Comparison of ENCODE assay signal across 8 cellular contexts in the genomic region with DNA sequence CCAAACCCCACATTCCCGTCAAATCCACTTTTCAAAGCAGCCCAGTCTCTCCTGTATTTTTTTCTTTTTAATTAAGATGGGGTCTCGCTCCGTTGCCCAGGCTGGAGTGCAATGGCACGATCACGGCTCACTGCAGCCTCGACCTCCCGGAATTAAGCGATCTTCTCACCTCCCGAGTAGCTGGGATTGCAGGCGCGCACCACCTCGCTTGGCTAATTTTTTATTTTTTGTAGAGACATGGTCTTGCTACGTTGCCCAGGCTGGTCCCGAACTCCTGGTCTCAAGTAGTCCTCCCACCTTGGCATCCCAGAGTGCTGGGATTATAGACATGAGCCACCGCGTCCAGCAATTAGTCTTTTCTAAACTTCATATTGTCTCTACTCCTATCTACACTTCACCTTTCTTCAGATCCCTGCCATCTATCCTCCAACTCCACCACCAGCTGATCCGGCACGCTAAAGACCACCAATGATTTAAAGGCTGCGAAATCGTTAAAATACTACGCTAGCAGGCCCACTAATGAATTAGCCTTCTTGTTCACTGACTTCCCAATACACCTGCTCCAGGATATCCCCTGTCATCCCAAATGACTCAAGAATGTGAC. TPM values are rescaled to one million over a fixed set of nuclear protein-coding genes. Genes with fewer than 3 reads are reported as not detected.
A peak's percentile ranks its signal among the peaks of the same experiment; 100 is the strongest.
DNase-seq lines count a peak whose midpoint lies in the region; ATAC-seq and TF ChIP-seq lines count a peak whose summit lies in the region.

No MANE protein-coding gene starts in this region.

- H3K9me3 Mint-ChIP-seq in CD4-positive, CD25-positive, alpha-beta regulatory T cell: peaks cover 0 to 5% (median 0%) of the 10 kb centered on the region in 7 donors

- peaks cover 20% of the 10 kb centered on the region for H3K36me3 Mint-ChIP-seq in CD4-positive, CD25-positive, alpha-beta regulatory T cell

- H3K36me3 ChIP-seq in CD4-positive, CD25-positive, alpha-beta regulatory T cell (ENCODE audit: control insufficient read depth, insufficient read depth, low read length): peaks cover 40% of the 10 kb centered on the region
- peaks cover 0 to 35% (median 0%) of the 10 kb centered on the region in 3 donors for H3K36me3 ChIP-seq in Peyer's patch
- H3K36me3 ChIP-seq in neuron (ENCODE audit: insufficient read depth, low read length): peaks cover 34% of the 10 kb centered on the region

- H3K4me1 Mint-ChIP-seq in CD4-positive, CD25-positive, alpha-beta regulatory T cell: peaks cover 17 to 41% (median 33%) of the 10 kb centered on the region in 4 donors

- H3K27me3 ChIP-seq in CD4-positive, CD25-positive, alpha-beta regulatory T cell (ENCODE audit: control insufficient read depth, insufficient read depth, low read length): no peaks in the 10 kb centered on the region
- H3K27me3 ChIP-seq in Peyer's patch (no peaks in the 10 kb centered on the region), neuron (ENCODE audit: insufficient read depth, low read length) (no peaks in the 10 kb centered on the region)

- H3K9me3 ChIP-seq in CD4-positive, CD25-positive, alpha-beta regulatory T cell (ENCODE audit: control insufficient read depth in 2 of 2, low read length in 2 of 2): no peaks in the 10 kb centered on the region
- H3K9me3 ChIP-seq in Peyer's patch: no peaks in the 10 kb centered on the region
- H3K9me3 ChIP-seq in neuron (ENCODE audit: low read length): no peaks in the 10 kb centered on the region

- peak overlapping the region; percentile 89 to 95 (median 91) for H3K4me3 Mint-ChIP-seq in CD4-positive, CD25-positive, alpha-beta regulatory T cell

- peak overlapping the region; percentile 80 to 98 (median 85) for H3K27ac Mint-ChIP-seq in CD4-positive, CD25-positive, alpha-beta regulatory T cell

- no peak for ATAC-seq in CD4-positive, CD25-positive, alpha-beta regulatory T cell (ENCODE audit: low read depth in 2 of 2)

- no peaks in the 10 kb centered on the region for H3K27me3 Mint-ChIP-seq in CD4-positive, CD25-positive, alpha-beta regulatory T cell

- DNase-seq in CD4-positive, CD25-positive, alpha-beta regulatory T cell: peak in 2 of 3 donors; percentile 1 to 4
- DNase-seq in Peyer's patch (no peak), epithelial cell of prostate (ENCODE audit: low read depth, low spot score) (no peak), MV-4-11 (lab: John Stamatoyannopoulos, UW) (no peak), mesenteric fat pad (ENCODE audit: low spot score) (no peak), OCI-M1 (lab: John Stamatoyannopoulos, UW) (no peak)
- no peak for DNase-seq in central memory CD4-positive, alpha-beta T cell

- H3K4me1 ChIP-seq in CD4-positive, CD25-positive, alpha-beta regulatory T cell (ENCODE audit: control insufficient read depth, insufficient read depth, low read length, poor library complexity, severe bottlenecking): peaks cover 19% of the 10 kb centered on the region
- peaks cover 0 to 9% (median 4%) of the 10 kb centered on the region in 4 donors for H3K4me1 ChIP-seq in Peyer's patch
- H3K4me1 ChIP-seq in neuron (ENCODE audit: insufficient read depth, low read length): peaks cover 10% of the 10 kb centered on the region

- H3K4me3 ChIP-seq in CD4-positive, CD25-positive, alpha-beta regulatory T cell (ENCODE audit: low read depth, low read length): peak overlapping the region; percentile 92
- H3K4me3 ChIP-seq in Peyer's patch (peak overlapping the region; percentile 72 to 98 (median 90)), neuron (ENCODE audit: low read length) (peak overlapping the region; percentile 72)

- H3K27ac ChIP-seq in CD4-positive, CD25-positive, alpha-beta regulatory T cell (ENCODE audit: insufficient read depth, low read length, poor library complexity, severe bottlenecking): peak overlapping the region; percentile 76
- H3K27ac ChIP-seq in Peyer's patch (peak overlapping the region; percentile 65 to 81 (median 78)), epithelial cell of prostate (peak overlapping the region; percentile 58)

- H2AFZ ChIP-seq in neuron (ENCODE audit: low read depth, low read length): peak overlapping the region; percentile 95

- no peak for TF ChIP-seq CTCF in Peyer's patch (IDR thresholded peaks at IDR 0.05)

- TF ChIP-seq POLR2A in Peyer's patch (IDR thresholded peaks at IDR 0.05): no peak

RNA-seq across cellular contexts. Expression of a gene that starts 0.5 kb away (rescaled TPM):
- 25.1 TPM for total RNA-seq in CD4-positive, CD25-positive, alpha-beta regulatory T cell
- 10 to 100 TPM; 13.0 to 18.4 (median 15.1) TPM for polyA plus RNA-seq in CD4-positive, CD25-positive, alpha-beta regulatory T cell
- total RNA-seq in Peyer's patch (10 to 100 TPM; 12.7 to 26.4 (median 24.8) TPM), mesenteric fat pad (22.9 TPM)

RNA-seq across cellular contexts. Expression of a gene that starts 37.5 kb away (rescaled TPM):
- 51.8 TPM for total RNA-seq in CD4-positive, CD25-positive, alpha-beta regulatory T cell
- 10 to 100 TPM; 30.7 to 35.4 (median 34.3) TPM for polyA plus RNA-seq in CD4-positive, CD25-positive, alpha-beta regulatory T cell
- total RNA-seq in Peyer's patch (10 to 100 TPM; 11.5 to 23.1 (median 15.6) TPM), mesenteric fat pad (19.0 TPM)

RNA-seq across cellular contexts. Expression of a gene that starts 44.1 kb away (rescaled TPM):
- total RNA-seq in CD4-positive, CD25-positive, alpha-beta regulatory T cell: 6.2 TPM
- polyA plus RNA-seq in CD4-positive, CD25-positive, alpha-beta regulatory T cell: 10 to 100 TPM in 3 of 4 donors, 1 to 10 TPM in 1; 5.4 to 14.4 (median 10.7) TPM
- total RNA-seq in Peyer's patch (10 to 100 TPM in 3 of 4 donors, 1 to 10 TPM in 1; 5.8 to 28.7 (median 26.3) TPM), mesenteric fat pad (38.2 TPM)

RNA-seq across cellular contexts. Expression of a gene that starts 56.6 kb away (rescaled TPM):
- total RNA-seq in CD4-positive, CD25-positive, alpha-beta regulatory T cell: 58.4 TPM
- polyA plus RNA-seq in CD4-positive, CD25-positive, alpha-beta regulatory T cell: 100 to 1,000 TPM in 1 of 4 donors, 10 to 100 TPM in 3; 73.3 to 104 (median 87.7) TPM
- total RNA-seq in Peyer's patch: 10 to 100 TPM in 3 of 4 donors, 1 to 10 TPM in 1; 7.5 to 17.9 (median 14.9) TPM
- 30.4 TPM for total RNA-seq in mesenteric fat pad

Comparison
In these comparisons a context has a peak if more than half of its experiments do, and no peak if none do; other contexts are left out.
1. DNase-seq: peak in CD4-positive, CD25-positive, alpha-beta regulatory T cell (2 of 3); none in Peyer's patch (0 of 3), epithelial cell of prostate (single experiment), MV-4-11 (single experiment), mesenteric fat pad (single experiment), central memory CD4-positive, alpha-beta T cell (single experiment) and OCI-M1 (single experiment).
2. Peak in every context shown above with its lines, with median percentiles within 50 percentile points of each other: H3K27ac ChIP-seq and H3K4me3 ChIP-seq.